11 cellular contexts compared by ENCODE assay signal in genomic region chr1:161934278-161934608, GRCh38.
DNase-seq lines count a peak whose midpoint lies in the region; ATAC-seq, FAIRE-seq and TF ChIP-seq lines count a peak whose summit lies in the region.
"Had no signal": no experiment of that assay in that cellular context is flagged by ENCODE, and none has a peak within 500 bp of the region (broad histone marks: within the 10 kb centered on the region; RNA-seq: fewer than 3 reads in every experiment).

No MANE protein-coding gene starts in this region.

- H3K36me3 Mint-ChIP-seq in CD8-positive, alpha-beta memory T cell, result peaks cover 5 to 12% (median 12%) of the 10 kb centered on the region in 3 donors

- no peaks in the 10 kb centered on the region for H3K27me3 Mint-ChIP-seq in CD8-positive, alpha-beta memory T cell

- TF ChIP-seq CTCF in GM12878 (IDR thresholded peaks at IDR 0.05 in 2 of 3, conservative IDR thresholded peaks at IDR 0.05 in 1 of 3; ENCODE audit: control insufficient read depth in 2 of 3, extremely low read depth in 1 of 3, insufficient read depth in 1 of 3, low read depth in 3 of 3, low read length in 3 of 3), result no peak

- H2AFZ ChIP-seq in GM12878 (ENCODE audit: control insufficient read depth, low read depth, low read length), result no peak overlapping the region

- FAIRE-seq in GM12878 (lab: Jason Lieb, UNC), result no peak

- RAD21 ChIA-PET in GM12878 (lab: Charles Lee; ENCODE audit: unreplicated experiment), result interaction anchor here (0.5 kb wide), 1 partner anchor 145 kb away, joined by 3 read pairs; no protein-coding TSS in a partner anchor

- H3K9me3 ChIP-seq in CD8-positive, alpha-beta memory T cell (ENCODE audit: low read length), result no peaks in the 10 kb centered on the region
- no peaks in the 10 kb centered on the region for H3K9me3 ChIP-seq in KOPT-K1 (ENCODE audit: insufficient read depth, low read length, poor library complexity, severe bottlenecking)
- no peaks in the 10 kb centered on the region for H3K9me3 ChIP-seq in GM12878 (replicated peaks; ENCODE audit: control insufficient read depth, insufficient read depth, low read length)

- no peak for TF ChIP-seq POLR2A in GM12878 (IDR thresholded peaks at IDR 0.05; ENCODE audit: low read depth, low read length)

- no TSS peak for BruUV-seq in GM12878 (replicated peaks; lab: Mats Ljungman, UMichigan)

- H3K4me3 ChIP-seq in CD8-positive, alpha-beta memory T cell (ENCODE audit: low read length), result peak overlapping the region; percentile 4
- no peak overlapping the region for H3K4me3 ChIP-seq in GM12878

- peak in 2 of 5 donors; percentile 33 to 62 for DNase-seq in CD8-positive, alpha-beta memory T cell
- DNase-seq in GM12878 (ENCODE audit: low read depth, low spot score) (no peak), NCI-H146 (lab: John Stamatoyannopoulos, UW) (no peak), AG20443 (ENCODE audit: low spot score) (no peak), NCI-H526 (lab: John Stamatoyannopoulos, UW) (no peak)
- DNase-seq: DMS53; HCEC 1CT; SIG-M5; stimulated activated CD4-positive, alpha-beta T cell treated with anti-CD3 and anti-CD28 coated beads, Interleukin-4, amount 100 ng/mL, for 1 hour had no signal

- TF ChIP-seq EP300 in GM12878 (IDR thresholded peaks at IDR 0.05; ENCODE audit: borderline replicate concordance in 1 of 2, control insufficient read depth in 1 of 2, low read depth in 2 of 2, low read length in 2 of 2), result no peak

- no peaks in the 10 kb centered on the region for H3K36me3 ChIP-seq in CD8-positive, alpha-beta memory T cell (ENCODE audit: insufficient read depth, low read length)
- H3K36me3 ChIP-seq in KOPT-K1 (ENCODE audit: insufficient read depth, low read length) (peaks cover 11% of the 10 kb centered on the region), GM12878 (ENCODE audit: control insufficient read depth in 2 of 2, insufficient read depth in 2 of 2, low read length in 1 of 2) (peaks cover 0 to 11% of the 10 kb centered on the region in 2 experiments; a peak in 3 of 4 replicates)

- H3K27ac Mint-ChIP-seq in CD8-positive, alpha-beta memory T cell, result peak overlapping the region in 7 of 8 donors; percentile 29 to 87 (median 64)

- peak overlapping the region; percentile 17 to 77 (median 34) for H3K4me3 Mint-ChIP-seq in CD8-positive, alpha-beta memory T cell

- H3K79me2 ChIP-seq in GM12878 (ENCODE audit: control insufficient read depth, insufficient read depth, low read length), result no peaks in the 10 kb centered on the region

- H3K27ac ChIP-seq in CD8-positive, alpha-beta memory T cell (ENCODE audit: low read depth, low read length), result no peak overlapping the region
- H3K27ac ChIP-seq in KOPT-K1 (ENCODE audit: low read depth, low read length, poor library complexity, severe bottlenecking) (peak overlapping the region; percentile 63), GM12878 (ENCODE audit: control insufficient read depth, insufficient read depth) (no peak overlapping the region)

- CTCF ChIA-PET in CD8-positive, alpha-beta memory T cell (lab: Charles Lee), result interaction anchor here (1.3 kb wide), 1 partner anchor 30 kb away, joined by 4 read pairs; no protein-coding TSS in a partner anchor
- CTCF ChIA-PET in GM12878 (lab: Yijun Ruan, JAX), result interaction anchor here (1.0 kb wide), 1 partner anchor 101 kb away, joined by 3 read pairs; no protein-coding TSS in a partner anchor

- POLR2A ChIA-PET in CD8-positive, alpha-beta memory T cell (lab: Charles Lee), result no interaction called here
- POLR2A ChIA-PET in GM12878 (lab: Charles Lee), result interaction anchor here (1.2 kb wide), 1 partner anchor 19 kb away, joined by 3 read pairs; no protein-coding TSS in a partner anchor

- H4K20me1 ChIP-seq in GM12878 (ENCODE audit: control insufficient read depth, insufficient read depth), result no peaks in the 10 kb centered on the region

- in situ Hi-C loops in GM12878 (cut with MboI), result no loop called here

- SMC1A ChIA-PET in GM12878 (lab: Charles Lee; ENCODE audit: uncharacterized antibody, unreplicated experiment), result interaction anchor here (0.8 to 1.6 kb wide), 3 partner anchors 9 to 25 kb away, joined by 3 to 4 read pairs (median 3); no protein-coding TSS in a partner anchor

- 95% methylated on average over 1 of the region's 1 CpG for WGBS in GM12878 (ENCODE audit: insufficient coverage, insufficient replicate concordance, low lambda C conversion rate, missing lambda C conversion rate)

- H3K27me3 ChIP-seq in CD8-positive, alpha-beta memory T cell (ENCODE audit: insufficient read depth, low read length, poor library complexity, severe bottlenecking), result no peaks in the 10 kb centered on the region
- H3K27me3 ChIP-seq in GM12878 (replicated peaks in 1 of 2; ENCODE audit: control insufficient read depth in 2 of 2, insufficient read depth in 2 of 2, low read length in 1 of 2), result no peaks in the 10 kb centered on the region

- intact Hi-C loops in GM12878 (cut with micrococcal nuclease; ENCODE audit: unreplicated experiment), result no loop called here

- H3K9ac ChIP-seq in GM12878 (ENCODE audit: control insufficient read depth, insufficient read depth, low read length), result no peak overlapping the region

- peaks cover 38 to 49% (median 38%) of the 10 kb centered on the region in 3 donors for H3K4me1 Mint-ChIP-seq in CD8-positive, alpha-beta memory T cell

- peaks cover 46% of the 10 kb centered on the region for H3K4me1 ChIP-seq in CD8-positive, alpha-beta memory T cell (ENCODE audit: insufficient read depth, low read length)
- peaks cover 17% of the 10 kb centered on the region for H3K4me1 ChIP-seq in GM12878 (ENCODE audit: control insufficient read depth, insufficient read depth, low read length)

- ATAC-seq in GM18511 (IDR thresholded peaks at IDR 0.05; ENCODE audit: unreplicated experiment) (peak; percentile 76), GM12878 (peak; percentile 56)

- H3K4me2 ChIP-seq in GM12878 (ENCODE audit: control insufficient read depth, insufficient read depth), result 0 out of 2 replicates have a peak overlapping the region, but pooled peaks have one; percentile 30

- H3K9me3 Mint-ChIP-seq in CD8-positive, alpha-beta memory T cell, result no peaks in the 10 kb centered on the region

- no peak for TF ChIP-seq RAD21 in GM12878 (IDR thresholded peaks at IDR 0.05; ENCODE audit: insufficient read depth, low read depth, low read length)

TF ChIP-seq in GM12878, 131 proteins besides CTCF, POLR2A, EP300 and RAD21:
- TF ChIP-seq RUNX3 (IDR thresholded peaks at IDR 0.05; ENCODE audit: low read length) (peak; percentile 63), NBN (IDR thresholded peaks at IDR 0.05) (no peak), RELB (IDR thresholded peaks at IDR 0.05; ENCODE audit: low read depth) (no peak), ZBTB4 (CRISPR knock-in tag; IDR thresholded peaks at IDR 0.05) (no peak)
